Comparison of ENCODE assay signal across 29 cellular contexts in genomic region chr6:142881290-142881689, GRCh38.
A peak's percentile ranks its signal among the peaks of the same experiment; 100 is the strongest.
DNase-seq lines count a peak whose midpoint lies in the region; ATAC-seq, FAIRE-seq and TF ChIP-seq lines count a peak whose summit lies in the region.
"Had no signal": no experiment of that assay in that cellular context is flagged by ENCODE, and none has a peak within 500 bp of the region (broad histone marks: within the 10 kb centered on the region; RNA-seq: fewer than 3 reads in every experiment).

No MANE protein-coding gene starts in this region.

- H3K4me3 Mint-ChIP-seq in CD4-positive, CD25-positive, alpha-beta regulatory T cell, result peak overlapping the region in 3 of 4 donors; percentile 40 to 67 (median 44)
- no peak overlapping the region for H3K4me3 Mint-ChIP-seq in CD8-positive, alpha-beta T cell
- peak overlapping the region; percentile 87 for H3K4me3 Mint-ChIP-seq in activated T-helper 17 cell treated with anti-CD3 and anti-CD28 coated beads, Interleukin-2, amount 50 U/mL, for 72 hours
- H3K4me3 Mint-ChIP-seq: IgD-negative memory B cell, immature natural killer cell, neural crest cell, type B pancreatic cell had no signal

- no peak overlapping the region for H3K23ac ChIP-seq in neuronal stem cell (ENCODE audit: low read depth, low read length, poor library complexity)

- H2AK5ac ChIP-seq in neuronal stem cell (ENCODE audit: low read depth, low read length), result no peak overlapping the region

- H3K27me3 Mint-ChIP-seq in CD4-positive, CD25-positive, alpha-beta regulatory T cell, result no peaks in the 10 kb centered on the region
- H3K27me3 Mint-ChIP-seq in CD8-positive, alpha-beta T cell (ENCODE audit: low read depth), result no peaks in the 10 kb centered on the region
- H3K27me3 Mint-ChIP-seq in activated T-helper 17 cell treated with anti-CD3 and anti-CD28 coated beads, Interleukin-2, amount 50 U/mL, for 72 hours, result no peaks in the 10 kb centered on the region
- H3K27me3 Mint-ChIP-seq: brain, IgD-negative memory B cell, type B pancreatic cell had no signal

- H3K14ac ChIP-seq in neuronal stem cell (ENCODE audit: low read length), result no peak overlapping the region

- WGBS in neuronal stem cell (ENCODE audit: extremely low coverage in 2 of 2, insufficient read length in 2 of 2, insufficient replicate concordance in 1 of 2), 2 donors, result no CpG with 5 or more reads among the region's 1 CpG

- H3K9me3 ChIP-seq in CD4-positive, CD25-positive, alpha-beta regulatory T cell (ENCODE audit: control insufficient read depth in 2 of 2, low read length in 2 of 2), result no peaks in the 10 kb centered on the region
- no peaks in the 10 kb centered on the region for H3K9me3 ChIP-seq in CD8-positive, alpha-beta T cell (ENCODE audit: low read length)
- no peaks in the 10 kb centered on the region for H3K9me3 ChIP-seq in neuronal stem cell (replicated peaks in 1 of 2; ENCODE audit: control insufficient read depth in 2 of 2, insufficient read depth in 1 of 2, low read depth in 1 of 2, low read length in 2 of 2)
- H3K9me3 ChIP-seq: Peyer's patch, right lobe of liver had no signal

- peak overlapping the region in 2 of 3 donors; percentile 76 to 88 for H3K27ac Mint-ChIP-seq in CD4-positive, CD25-positive, alpha-beta regulatory T cell
- H3K27ac Mint-ChIP-seq in CD8-positive, alpha-beta T cell, result peak overlapping the region; percentile 47
- peak overlapping the region; percentile 87 for H3K27ac Mint-ChIP-seq in activated T-helper 17 cell treated with anti-CD3 and anti-CD28 coated beads, Interleukin-2, amount 50 U/mL, for 72 hours
- H3K27ac Mint-ChIP-seq: immature natural killer cell, type B pancreatic cell had no signal

- H3K9me3 Mint-ChIP-seq in CD4-positive, CD25-positive, alpha-beta regulatory T cell, result peaks cover 0 to 1% (median 0%) of the 10 kb centered on the region in 7 donors
- H3K9me3 Mint-ChIP-seq in CD8-positive, alpha-beta T cell, result no peaks in the 10 kb centered on the region
- H3K9me3 Mint-ChIP-seq in activated T-helper 17 cell treated with anti-CD3 and anti-CD28 coated beads, Interleukin-2, amount 50 U/mL, for 72 hours, result no peaks in the 10 kb centered on the region
- H3K9me3 Mint-ChIP-seq: immature natural killer cell, neural crest cell, type B pancreatic cell had no signal

- H3K4me1 ChIP-seq in CD4-positive, CD25-positive, alpha-beta regulatory T cell (ENCODE audit: control insufficient read depth, insufficient read depth, low read length, poor library complexity, severe bottlenecking), result peaks cover 79% of the 10 kb centered on the region
- H3K4me1 ChIP-seq in CD8-positive, alpha-beta T cell (ENCODE audit: insufficient read depth, low read length), result peaks cover 46% of the 10 kb centered on the region
- peaks cover 2 to 10% of the 10 kb centered on the region in 2 donors for H3K4me1 ChIP-seq in neuronal stem cell (ENCODE audit: control insufficient read depth in 2 of 2, insufficient read depth in 1 of 2, low read depth in 1 of 2, low read length in 2 of 2)

- no peaks in the 10 kb centered on the region for H3K79me1 ChIP-seq in neuronal stem cell (ENCODE audit: low read depth, low read length)

- no peak overlapping the region for H3K9ac ChIP-seq in neuronal stem cell (ENCODE audit: low read depth, low read length, poor library complexity)
- H3K9ac ChIP-seq: BLaER1 had no signal

- no peak for ATAC-seq in CD4-positive, CD25-positive, alpha-beta regulatory T cell (ENCODE audit: low read depth in 2 of 2)
- no peak for ATAC-seq in CD8-positive, alpha-beta T cell
- ATAC-seq in activated T-helper 17 cell treated with anti-CD3 and anti-CD28 coated beads, Interleukin-2, amount 50 U/mL, for 72 hours (replicated peaks), result no peak
- ATAC-seq: HCT116, left colon, right lobe of liver had no signal

- peaks cover 29% of the 10 kb centered on the region for H3K36me3 Mint-ChIP-seq in CD4-positive, CD25-positive, alpha-beta regulatory T cell
- peaks cover 37% of the 10 kb centered on the region for H3K36me3 Mint-ChIP-seq in CD8-positive, alpha-beta T cell
- peaks cover 61% of the 10 kb centered on the region for H3K36me3 Mint-ChIP-seq in activated T-helper 17 cell treated with anti-CD3 and anti-CD28 coated beads, Interleukin-2, amount 50 U/mL, for 72 hours (ENCODE audit: low read depth)
- H3K36me3 Mint-ChIP-seq: brain, immature natural killer cell had no signal

- H2BK120ac ChIP-seq in neuronal stem cell (ENCODE audit: low read depth, low read length), result no peak overlapping the region

- CTCF ChIA-PET in CD8-positive, alpha-beta T cell (lab: Charles Lee), result interaction anchor here (1.0 to 2.6 kb wide), 7 partner anchors 9 to 62 kb away, joined by 3 to 13 read pairs (median 4); no protein-coding TSS in a partner anchor

- H3K27ac ChIP-seq in CD4-positive, CD25-positive, alpha-beta regulatory T cell (ENCODE audit: insufficient read depth, low read length, poor library complexity, severe bottlenecking), result no peak overlapping the region
- no peak overlapping the region for H3K27ac ChIP-seq in CD8-positive, alpha-beta T cell (ENCODE audit: low read depth, low read length)
- H3K27ac ChIP-seq in neuronal stem cell (replicated peaks; ENCODE audit: low read length), result no peak overlapping the region
- H3K27ac ChIP-seq: BLaER1, Peyer's patch, right lobe of liver had no signal

- H2BK12ac ChIP-seq in neuronal stem cell (ENCODE audit: low read length), result no peak overlapping the region

- no peak overlapping the region for H2BK5ac ChIP-seq in neuronal stem cell (ENCODE audit: low read length)

- TF ChIP-seq CTCF in CD8-positive, alpha-beta T cell (IDR thresholded peaks at IDR 0.05), result no peak

- H3K4me1 Mint-ChIP-seq in CD4-positive, CD25-positive, alpha-beta regulatory T cell, result peaks cover 53 to 98% (median 81%) of the 10 kb centered on the region in 4 donors
- H3K4me1 Mint-ChIP-seq in CD8-positive, alpha-beta T cell (ENCODE audit: low read depth), result peaks cover 85% of the 10 kb centered on the region
- peaks cover 54% of the 10 kb centered on the region for H3K4me1 Mint-ChIP-seq in activated T-helper 17 cell treated with anti-CD3 and anti-CD28 coated beads, Interleukin-2, amount 50 U/mL, for 72 hours

- peak overlapping the region; percentile 13 for H3K4me3 ChIP-seq in CD4-positive, CD25-positive, alpha-beta regulatory T cell (ENCODE audit: low read depth, low read length)
- no peak overlapping the region for H3K4me3 ChIP-seq in CD8-positive, alpha-beta T cell (ENCODE audit: low read depth, low read length)
- no peak overlapping the region for H3K4me3 ChIP-seq in neuronal stem cell (ENCODE audit: low read length in 2 of 2)
- H3K4me3 ChIP-seq: BLaER1, Peyer's patch, right lobe of liver had no signal

- H3K36me3 ChIP-seq in CD4-positive, CD25-positive, alpha-beta regulatory T cell (ENCODE audit: control insufficient read depth, insufficient read depth, low read length), result peaks cover 6% of the 10 kb centered on the region
- H3K36me3 ChIP-seq in CD8-positive, alpha-beta T cell (ENCODE audit: insufficient read depth, low read length), result no peaks in the 10 kb centered on the region
- H3K36me3 ChIP-seq in neuronal stem cell (replicated peaks in 1 of 2; ENCODE audit: control insufficient read depth in 2 of 2, insufficient read depth in 2 of 2, low read length in 2 of 2), result no peaks in the 10 kb centered on the region
- H3K36me3 ChIP-seq: Peyer's patch, right lobe of liver had no signal

- no peak overlapping the region for H4K91ac ChIP-seq in neuronal stem cell (ENCODE audit: low read depth, low read length, poor library complexity)

- no peak overlapping the region for H2BK15ac ChIP-seq in neuronal stem cell (ENCODE audit: low read length)

- H3K4ac ChIP-seq in neuronal stem cell (ENCODE audit: low read length), result no peak overlapping the region

- POLR2A ChIA-PET in CD8-positive, alpha-beta T cell (lab: Charles Lee), result interaction anchor here (1.5 kb wide), 1 partner anchor 17 kb away, joined by 3 read pairs; no protein-coding TSS in a partner anchor

- no peak overlapping the region for H4K8ac ChIP-seq in neuronal stem cell (ENCODE audit: low read depth, low read length)

- no peak overlapping the region for H3K18ac ChIP-seq in neuronal stem cell (ENCODE audit: low read length)

- no peak for DNase-seq in CD4-positive, CD25-positive, alpha-beta regulatory T cell
- no peak for DNase-seq in CD8-positive, alpha-beta T cell
- peak; percentile 48 for DNase-seq in iris pigment epithelial cell (ENCODE audit: low read depth)
- no peak for DNase-seq in neuronal stem cell (ENCODE audit: low spot score)
- no peak for DNase-seq in RCC 7860 (ENCODE audit: low spot score)
- DNase-seq in NCI-H2171 treated with DMSO at 0.1 percent for 48 hours (lab: John Stamatoyannopoulos, UW), result no peak
- no peak for DNase-seq in 8988T
- DNase-seq: activated CD4-positive, alpha-beta T cell treated with anti-CD3 and anti-CD28 coated beads for 48 hours; activated gamma-delta T cell treated with Interleukin-2 at 50 U/mL for 16 hours; activated T-cell treated with anti-CD3 and anti-CD28 coated beads, Interleukin-2, amount 50 U/mL, for 1 hour; DMS79; immature natural killer cell; left colon; NCI-H146; NCI-H345; NCI-H748 treated with DMSO at 0.1 percent for 48 hours; Peyer's patch; posterior cingulate gyrus; right lobe of liver; stimulated activated CD4-positive, alpha-beta T cell treated with anti-CD3 and anti-CD28 coated beads, Interleukin-2, amount 100 ng/mL, for 48 hours; T-helper 9 cell had no signal

- no peak overlapping the region for H3K4me2 ChIP-seq in neuronal stem cell (ENCODE audit: insufficient read depth, low read length, poor library complexity, severe bottlenecking)
- H3K4me2 ChIP-seq: BLaER1 had no signal

- H2AFZ ChIP-seq in neuronal stem cell (ENCODE audit: low read length), result no peak overlapping the region

- FAIRE-seq in RCC 7860 (lab: Jason Lieb, UNC), result no peak
- FAIRE-seq: endothelial cell of umbilical vein had no signal

- intact Hi-C loops in CD8-positive, alpha-beta T cell (cut with DNase I, micrococcal nuclease), result loop anchor here in 1 of 2 experiments (1.0 to 10.0 kb wide), 2 partner anchors 9 to 316 kb away; no protein-coding TSS in a partner anchor

- no peaks in the 10 kb centered on the region for H3K27me3 ChIP-seq in CD4-positive, CD25-positive, alpha-beta regulatory T cell (ENCODE audit: control insufficient read depth, insufficient read depth, low read length)
- H3K27me3 ChIP-seq in CD8-positive, alpha-beta T cell (ENCODE audit: insufficient read depth, low read length), result no peaks in the 10 kb centered on the region
- H3K27me3 ChIP-seq in neuronal stem cell (ENCODE audit: control insufficient read depth in 3 of 3, insufficient read depth in 3 of 3, low read depth in 1 of 3, low read length in 3 of 3), result no peaks in the 10 kb centered on the region
- H3K27me3 ChIP-seq: BLaER1, Peyer's patch, right lobe of liver had no signal
